In the genomic region with DNA sequence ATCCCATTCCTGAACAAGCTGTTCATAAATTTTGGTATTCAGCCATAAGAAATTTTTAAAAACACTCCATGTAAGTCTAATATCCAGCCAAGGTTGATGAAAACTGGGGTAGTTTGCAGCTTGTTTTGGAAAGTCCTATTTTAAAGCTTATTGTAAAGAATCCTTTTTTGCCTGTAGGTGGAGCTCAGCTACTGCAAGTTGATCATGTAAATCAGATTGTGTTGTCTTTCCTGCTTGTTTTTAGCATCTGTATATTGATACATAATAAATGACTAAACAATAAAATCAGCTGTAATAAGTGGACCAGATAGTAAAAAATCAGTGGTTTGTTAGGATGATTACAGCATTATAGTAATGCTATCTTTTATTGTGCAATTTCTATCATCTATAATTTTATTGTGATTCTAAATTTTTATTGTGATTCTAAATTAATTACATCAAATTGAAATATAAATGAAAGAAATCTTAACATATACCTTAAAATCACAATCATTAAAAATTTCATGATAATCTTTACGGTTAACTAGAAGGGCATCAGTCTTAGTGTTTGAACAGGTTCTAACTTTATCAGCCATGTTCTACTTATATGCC, we compare ENCODE assay signal across 8 cellular contexts.
DNase-seq lines count a peak whose midpoint lies in the region; ATAC-seq, FAIRE-seq and TF ChIP-seq lines count a peak whose summit lies in the region.

No MANE protein-coding gene starts in this region.

- FAIRE-seq in H54 (lab: Jason Lieb, UNC): peak; percentile 93

- in situ Hi-C loops in astrocyte of the cerebellum (cut with HindIII; ENCODE audit: low sequenced_read_pairs): loop anchor here (25.0 kb wide), 3 partner anchors 301 to 676 kb away; a partner anchor contains a TSS

- DNase-seq in ELR (ENCODE audit: low read depth) (peak; percentile 76), H54 (ENCODE audit: insufficient read length, low spot score) (no peak), NCI-H2227 treated with DMSO at 0.1 percent for 48 hours (lab: John Stamatoyannopoulos, UW) (peak; percentile 70), astrocyte of the cerebellum (ENCODE audit: low read depth) (peak; percentile 65), iPS DF 4.7 (ENCODE audit: extremely low read depth, low spot score) (peak; percentile 14), islet precursor cell (no peak), NCI-H187 treated with DMSO at 0.1 percent for 48 hours (lab: John Stamatoyannopoulos, UW) (no peak)
- DNase-seq in stimulated activated naive B cell treated with anti-CD40 and anti-IgM and Interleukin-4, amounts not matched to agents 10 μg/mL and 1 μg/mL and 100 μg/mL, for 72 hours: no peak

- peaks cover 13 to 24% of the 10 kb centered on the region in 2 donors for H3K36me3 Mint-ChIP-seq in stimulated activated naive B cell treated with anti-CD40 and anti-IgM and Interleukin-4, amounts not matched to agents 10 μg/mL and 1 μg/mL and 100 μg/mL, for 72 hours

- H3K9me3 Mint-ChIP-seq in stimulated activated naive B cell treated with anti-CD40 and anti-IgM and Interleukin-4, amounts not matched to agents 10 μg/mL and 1 μg/mL and 100 μg/mL, for 72 hours: no peaks in the 10 kb centered on the region

- ATAC-seq in stimulated activated naive B cell treated with anti-CD40 and anti-IgM and Interleukin-4, amounts not matched to agents 10 μg/mL and 1 μg/mL and 100 μg/mL, for 72 hours (replicated peaks): peak; percentile 42 to 55

- H3K4me3 ChIP-seq in astrocyte of the cerebellum (ENCODE audit: low read depth, low read length): no peak overlapping the region

- H3K27ac Mint-ChIP-seq in stimulated activated naive B cell treated with anti-CD40 and anti-IgM and Interleukin-4, amounts not matched to agents 10 μg/mL and 1 μg/mL and 100 μg/mL, for 72 hours: no peak overlapping the region

- peak; percentile 61 for TF ChIP-seq CTCF in astrocyte of the cerebellum (IDR thresholded peaks at IDR 0.05; ENCODE audit: low read depth, low read length, missing control alignments)

- no peak overlapping the region for H3K4me3 Mint-ChIP-seq in stimulated activated naive B cell treated with anti-CD40 and anti-IgM and Interleukin-4, amounts not matched to agents 10 μg/mL and 1 μg/mL and 100 μg/mL, for 72 hours

- H3K27me3 Mint-ChIP-seq in stimulated activated naive B cell treated with anti-CD40 and anti-IgM and Interleukin-4, amounts not matched to agents 10 μg/mL and 1 μg/mL and 100 μg/mL, for 72 hours: no peaks in the 10 kb centered on the region

- TF ChIP-seq POLR2A in H54 (IDR thresholded peaks at IDR 0.05; ENCODE audit: low read depth, low read length): no peak

- H3K4me1 Mint-ChIP-seq in stimulated activated naive B cell treated with anti-CD40 and anti-IgM and Interleukin-4, amounts not matched to agents 10 μg/mL and 1 μg/mL and 100 μg/mL, for 72 hours: peaks cover 0 to 5% of the 10 kb centered on the region in 2 donors

Comparison
In these comparisons a context has a peak if more than half of its experiments do, and no peak if none do; other contexts are left out.
1. DNase-seq: peak in ELR (single experiment), NCI-H2227 treated with DMSO at 0.1 percent for 48 hours (single experiment), astrocyte of the cerebellum (single experiment) and iPS DF 4.7 (single experiment); none in H54 (single experiment), stimulated activated naive B cell treated with anti-CD40 and anti-IgM and Interleukin-4, amounts not matched to agents 10 μg/mL and 1 μg/mL and 100 μg/mL, for 72 hours (single experiment), islet precursor cell (single experiment) and NCI-H187 treated with DMSO at 0.1 percent for 48 hours (single experiment).